ENCODE assay signal across 10 cellular contexts in genomic region chr17:65408050-65408449, GRCh38.
"Had no signal": no experiment of that assay in that cellular context is flagged by ENCODE, and none has a peak within 500 bp of the region (broad histone marks: within the 10 kb centered on the region; RNA-seq: fewer than 3 reads in every experiment).

No MANE protein-coding gene starts in this region.

- H3K27ac Mint-ChIP-seq: HFFc6 had no signal

- H3K4me2 ChIP-seq: KMS-11 had no signal

- H3K36me3 Mint-ChIP-seq: IgD-negative memory B cell had no signal

- DNase-seq: GOT3, H7, HFFc6, KBM-7 had no signal

- H3K36me3 ChIP-seq: HAP-1 had no signal

- H3K4me1 Mint-ChIP-seq: IgD-negative memory B cell had no signal

- ATAC-seq: HCT116, HepG2 had no signal

- H3K4me3 ChIP-seq: HAP-1 had no signal

- FAIRE-seq: HepG2 had no signal

- H3K9me3 ChIP-seq: HAP-1 had no signal

- H3K4me3 Mint-ChIP-seq: HFFc6, IgD-negative memory B cell had no signal

- H3K9me3 Mint-ChIP-seq: HFFc6 had no signal

- H3K4me1 ChIP-seq: HAP-1 had no signal

- H3K27ac ChIP-seq: HL-60, KMS-11 had no signal
